In genomic region chr13:51303063-51303552, GRCh38 we compare ENCODE assay signal across 18 cellular contexts.
DNase-seq lines count a peak whose midpoint lies in the region; ATAC-seq lines count a peak whose summit lies in the region.
"Had no signal": no experiment of that assay in that cellular context is flagged by ENCODE, and none has a peak within 500 bp of the region (broad histone marks: within the 10 kb centered on the region; RNA-seq: fewer than 3 reads in every experiment).

No MANE protein-coding gene starts in this region.

- no peaks in the 10 kb centered on the region for H3K36me3 ChIP-seq in NT2/D1 (ENCODE audit: insufficient read depth, insufficient read length, low read length)
- H3K36me3 ChIP-seq: BLaER1 treated with 17β-estradiol and CSF1 and Interleukin-3, amounts not matched to agents 10 nM and 100 nM had no signal

- DNase-seq in NCI-H1417 (lab: John Stamatoyannopoulos, UW) = peak in 2 of 3 experiments; percentile 10 to 60
- DNase-seq in NCI-H1417 treated with DMSO at 0.1 percent for 48 hours (lab: John Stamatoyannopoulos, UW) = no peak
- DNase-seq in NT2/D1 (ENCODE audit: low read depth, low spot score) = peak; percentile 81
- DNase-seq in iPS DF 19.7 (ENCODE audit: low read depth, low spot score) = peak; percentile 90
- DNase-seq in retina = peak; percentile 48
- no peak for DNase-seq in SIG-M5 (lab: John Stamatoyannopoulos, UW)
- DNase-seq: DMS 273 treated with DMSO at 0.1 percent for 48 hours, Karpas-422, MM.1S, NCI-H1105, NCI-H187 treated with DMSO at 0.1 percent for 48 hours, NCI-H526 treated with DMSO at 0.1 percent for 48 hours, Right ventricle myocardium superior had no signal

- H3K9me3 ChIP-seq in NT2/D1 (ENCODE audit: insufficient read depth, low read length) = no peaks in the 10 kb centered on the region
- H3K9me3 ChIP-seq: BLaER1 treated with 17β-estradiol and CSF1 and Interleukin-3, amounts not matched to agents 10 nM and 100 nM had no signal

- ATAC-seq in GM18868 (IDR thresholded peaks at IDR 0.05; ENCODE audit: unreplicated experiment) (no peak), HG03159 (IDR thresholded peaks at IDR 0.05; ENCODE audit: unreplicated experiment) (no peak)
- ATAC-seq: Panc1, SK-N-SH treated with all-trans-retinoic acid at 6 μM for 48 hours had no signal

- no peak overlapping the region for H3K4me3 ChIP-seq in NT2/D1 (ENCODE audit: insufficient read length, low read depth)
- H3K4me3 ChIP-seq: BLaER1 treated with 17β-estradiol and CSF1 and Interleukin-3, amounts not matched to agents 10 nM and 100 nM had no signal

- H3K27me3 ChIP-seq in NT2/D1 (ENCODE audit: insufficient read depth, insufficient read length) = no peaks in the 10 kb centered on the region
- H3K27me3 ChIP-seq: BLaER1 treated with 17β-estradiol and CSF1 and Interleukin-3, amounts not matched to agents 10 nM and 100 nM had no signal

- H3K9ac ChIP-seq in NT2/D1 (ENCODE audit: insufficient read length, low read depth) = no peak overlapping the region
- H3K9ac ChIP-seq: BLaER1 treated with 17β-estradiol and CSF1 and Interleukin-3, amounts not matched to agents 10 nM and 100 nM had no signal

- H3K4me1 ChIP-seq in NT2/D1 (ENCODE audit: insufficient read depth, insufficient read length) = peaks cover 3% of the 10 kb centered on the region

Comparison
In these comparisons a context has a peak if more than half of its experiments do, and no peak if none do; other contexts are left out.
1. DNase-seq: peak in NCI-H1417 (2 of 3), NT2/D1 (single experiment), iPS DF 19.7 (single experiment) and retina (single experiment); none in NCI-H1417 treated with DMSO at 0.1 percent for 48 hours (single experiment) and SIG-M5 (single experiment).